14 cellular contexts compared by ENCODE assay signal in genomic region chr12:26918321-26919215, GRCh38. TPM values are rescaled to one million over a fixed set of nuclear protein-coding genes. Genes with fewer than 3 reads are reported as not detected.
DNase-seq lines count a peak whose midpoint lies in the region; ATAC-seq and TF ChIP-seq lines count a peak whose summit lies in the region.
"Had no signal": no experiment of that assay in that cellular context is flagged by ENCODE, and none has a peak within 500 bp of the region (broad histone marks: within the 10 kb centered on the region; RNA-seq: fewer than 3 reads in every experiment).

No MANE protein-coding gene starts in this region.

- no peak overlapping the region for H3K4me3 ChIP-seq in epithelial cell of proximal tubule (ENCODE audit: low read depth, low read length)
- H3K4me3 ChIP-seq: HAP-1 had no signal

- peak; percentile 40 for TF ChIP-seq CTCF in AG09319 (IDR thresholded peaks at IDR 0.05; ENCODE audit: low read depth, low read length)
- peak; percentile 25 for TF ChIP-seq CTCF in epithelial cell of proximal tubule (conservative IDR thresholded peaks at IDR 0.05; ENCODE audit: low read depth, low read length)
- no peak for TF ChIP-seq CTCF in GM20000 (IDR thresholded peaks at IDR 0.05; ENCODE audit: extremely low read depth, missing control alignments)

- peak overlapping the region in 1 of 2 donors; percentile 9 for H3K27ac Mint-ChIP-seq in activated naive CD4-positive, alpha-beta T cell treated with anti-CD3 and anti-CD28 coated beads, Interleukin-2, amount 50 U/mL, for 72 hours
- H3K27ac Mint-ChIP-seq: B cell had no signal

- DNase-seq in AG09319 (ENCODE audit: extremely low read depth, low read depth) (no peak), RPMI7951 (ENCODE audit: low read depth) (peak; percentile 23), epithelial cell of proximal tubule (ENCODE audit: low read depth) (no peak), myocyte (ENCODE audit: low read depth) (peak; percentile 12), GM20000 (ENCODE audit: low spot score) (no peak), NCI-H526 (lab: John Stamatoyannopoulos, UW) (no peak)
- DNase-seq in activated naive CD4-positive, alpha-beta T cell treated with anti-CD3 and anti-CD28 coated beads, Interleukin-2, amount 50 U/mL, for 72 hours (ENCODE audit: low spot score in 2 of 2), result no peak
- DNase-seq in stimulated activated CD8-positive, alpha-beta memory T cell treated with anti-CD3 and anti-CD28 coated beads, Interleukin-4, amount 100 ng/mL, for 48 hours, result no peak
- DNase-seq: activated effector memory CD4-positive, alpha-beta T cell treated with anti-CD3 and anti-CD28 coated beads, Interleukin-2, amount 50 U/mL, for 16 hours; NCI-H226; stimulated activated naive CD8-positive, alpha-beta T cell treated with anti-CD3 and anti-CD28 coated beads, Interleukin-15, amount 100 ng/mL, for 72 hours had no signal

- no peak for ATAC-seq in activated naive CD4-positive, alpha-beta T cell treated with anti-CD3 and anti-CD28 coated beads, Interleukin-2, amount 50 U/mL, for 72 hours
- ATAC-seq: Right ventricle myocardium inferior; stimulated activated naive CD8-positive, alpha-beta T cell treated with anti-CD3 and anti-CD28 coated beads, Interleukin-15, amount 100 ng/mL, for 72 hours had no signal

- peaks cover 8 to 14% of the 10 kb centered on the region in 2 donors for H3K36me3 Mint-ChIP-seq in activated naive CD4-positive, alpha-beta T cell treated with anti-CD3 and anti-CD28 coated beads, Interleukin-2, amount 50 U/mL, for 72 hours

- H3K9me3 Mint-ChIP-seq in activated naive CD4-positive, alpha-beta T cell treated with anti-CD3 and anti-CD28 coated beads, Interleukin-2, amount 50 U/mL, for 72 hours, result no peaks in the 10 kb centered on the region
- H3K9me3 Mint-ChIP-seq: stimulated activated naive CD8-positive, alpha-beta T cell treated with anti-CD3 and anti-CD28 coated beads, Interleukin-15, amount 100 ng/mL, for 72 hours had no signal

RNA-seq across cellular contexts. Expression of gene INTS13, which starts 19.2 kb away (rescaled TPM):
- 46.8 and 55.6 TPM in 2 replicates for total RNA-seq in RPMI7951 (2014; rRNA removed; shearing (Covaris generic))
- total RNA-seq in epithelial cell of proximal tubule, result 33.6 and 42.6 TPM in 2 replicates
- 51.1 and 70.4 TPM in 2 replicates for total RNA-seq in myocyte
- polyA plus RNA-seq in myocyte (2012), result 12.2 TPM
- total RNA-seq in activated naive CD4-positive, alpha-beta T cell treated with anti-CD3 and anti-CD28 coated beads, Interleukin-2, amount 50 U/mL, for 72 hours, result 10 to 100 TPM; 63.9 to 80.7 TPM

RNA-seq across cellular contexts. Expression of gene FGFR1OP2, which starts 19.7 kb away (rescaled TPM):
- 49.1 and 58.3 TPM in 2 replicates for total RNA-seq in RPMI7951 (2014; rRNA removed; shearing (Covaris generic))
- total RNA-seq in epithelial cell of proximal tubule (27.3 and 31.2 TPM in 2 replicates), myocyte (55.0 and 62.0 TPM in 2 replicates)
- 24.6 TPM for polyA plus RNA-seq in myocyte (2012)
- 10 to 100 TPM; 52.4 to 52.7 TPM for total RNA-seq in activated naive CD4-positive, alpha-beta T cell treated with anti-CD3 and anti-CD28 coated beads, Interleukin-2, amount 50 U/mL, for 72 hours

Comparison
In these comparisons a context has a peak if more than half of its experiments do, and no peak if none do; other contexts are left out.
1. DNase-seq: peak in RPMI7951 (single experiment) and myocyte (single experiment); none in AG09319 (single experiment), epithelial cell of proximal tubule (single experiment), GM20000 (single experiment), activated naive CD4-positive, alpha-beta T cell treated with anti-CD3 and anti-CD28 coated beads, Interleukin-2, amount 50 U/mL, for 72 hours (0 of 2), stimulated activated CD8-positive, alpha-beta memory T cell treated with anti-CD3 and anti-CD28 coated beads, Interleukin-4, amount 100 ng/mL, for 48 hours (single experiment) and NCI-H526 (0 of 2).